18 cellular contexts compared by ENCODE assay signal in genomic region chr19:29255912-29256311, GRCh38.
"Had no signal": no experiment of that assay in that cellular context is flagged by ENCODE, and none has a peak within 500 bp of the region (broad histone marks: within the 10 kb centered on the region; RNA-seq: fewer than 3 reads in every experiment).

No MANE protein-coding gene starts in this region.

- H2AFZ ChIP-seq: hepatocyte had no signal

- H3K4me2 ChIP-seq: hepatocyte had no signal

- H3K79me2 ChIP-seq: hepatocyte had no signal

- H3K27ac ChIP-seq: colonic mucosa, dorsolateral prefrontal cortex, esophagus muscularis mucosa, foreskin keratinocyte, gastroesophageal sphincter, heart left ventricle, hepatocyte, left lung, lower lobe of right lung had no signal

- H3K36me3 ChIP-seq: colonic mucosa, esophagus muscularis mucosa, gastroesophageal sphincter, heart left ventricle, left lung, lower lobe of right lung had no signal

- H3K4me3 ChIP-seq: colonic mucosa, dorsolateral prefrontal cortex, esophagus muscularis mucosa, gastroesophageal sphincter, heart left ventricle, hepatocyte, left lung, lower lobe of right lung had no signal

- DNase-seq: colonic mucosa; dermis blood vessel endothelial cell; dorsolateral prefrontal cortex; effector CD4-positive, alpha-beta T cell; effector memory CD4-positive, alpha-beta T cell; foreskin keratinocyte; heart left ventricle; hypothalamus; immature natural killer cell; left colon; left lung; left ventricle myocardium superior; lower lobe of right lung; mesenchymal stem cell; midbrain had no signal

- H3K27me3 ChIP-seq: colonic mucosa, foreskin keratinocyte, hepatocyte had no signal

- H3K9me3 ChIP-seq: colonic mucosa, esophagus muscularis mucosa, gastroesophageal sphincter, heart left ventricle, left lung, lower lobe of right lung had no signal

- H3K4me1 ChIP-seq: colonic mucosa, esophagus muscularis mucosa, foreskin keratinocyte, gastroesophageal sphincter, heart left ventricle, left lung, lower lobe of right lung had no signal
